8 cellular contexts compared by ENCODE assay signal in genomic region chr15:90352109-90352893, GRCh38. TPM values are rescaled to one million over a fixed set of nuclear protein-coding genes. Genes with fewer than 3 reads are reported as not detected.
DNase-seq lines count a peak whose midpoint lies in the region; ATAC-seq and FAIRE-seq lines count a peak whose summit lies in the region.

Gene ZNF774 (plus strand): TSS chr15:90352284. CDS start chr15:90354661, 2,377 bp downstream.

- H3K27ac ChIP-seq in mesodermal cell (ENCODE audit: low read depth, low read length, severe bottlenecking) = no peak within 1 kb of the TSS

- peak; percentile 84 for FAIRE-seq in endometrium (lab: Jason Lieb, UNC)

- no peaks in the 10 kb centered on the region for H3K9me3 ChIP-seq in mesodermal cell (ENCODE audit: control insufficient read depth, low read length)

- H3K36me3 ChIP-seq in mesodermal cell (ENCODE audit: control insufficient read depth, insufficient read depth, low read length) = no peaks in the 10 kb centered on the region

- peak; percentile 97 for ATAC-seq in GM21367 (IDR thresholded peaks at IDR 0.05; ENCODE audit: unreplicated experiment)

- H3K4me3 ChIP-seq in mesodermal cell (ENCODE audit: extremely low read depth, insufficient read depth, low read length, poor library complexity, severe bottlenecking) = peak within 1 kb of the TSS; percentile 75

- DNase-seq in COLO829 (ENCODE audit: low spot score) (peak; percentile 100), HT1080 (ENCODE audit: low read depth) (peak; percentile 94), NOMO-1 (lab: John Stamatoyannopoulos, UW; ENCODE audit: unreplicated experiment in 2 of 2) (peak; percentile 88 to 90)
- DNase-seq in activated CD8-positive, alpha-beta memory T cell treated with anti-CD3 and anti-CD28 coated beads for 48 hours (ENCODE audit: low read depth in 2 of 3, low spot score in 2 of 3) = peak; percentile 66 to 80 (median 71)
- peak; percentile 64 for DNase-seq in stimulated activated CD8-positive, alpha-beta memory T cell treated with anti-CD3 and anti-CD28 coated beads, Interleukin-15, amount 100 ng/mL, for 24 hours (ENCODE audit: low read depth)

- WGBS in mesodermal cell (ENCODE audit: insufficient coverage in 2 of 2), 2 experiments = 3 to 5% methylated on average over 41 to 48 of the region's 53 CpGs

- H3K4me1 ChIP-seq in mesodermal cell (ENCODE audit: control insufficient read depth, insufficient read depth, low read length, poor library complexity, severe bottlenecking) = no peaks in the 10 kb centered on the region

RNA-seq across cellular contexts. Expression of gene ZNF774, which starts in this region (rescaled TPM):
- 0.76 and 0.87 TPM in 2 replicates for total RNA-seq in HT1080 (2014; rRNA removed; shearing (Covaris generic))
- polyA plus RNA-seq in HT1080 (2015; cell fraction: cytosol; rRNA removed) = 1.1 and 1.3 TPM in 2 replicates
- polyA plus RNA-seq in HT1080 (2015; cell fraction: nucleus; rRNA removed) = 1.5 and 2.5 TPM in 2 replicates
- polyA plus RNA-seq in mesodermal cell (2013, experiment 1 of 2) = 2.4 TPM
- polyA plus RNA-seq in mesodermal cell (2013, experiment 2 of 2) = 1.2 TPM
